ENCODE assay signal across 9 cellular contexts in genomic region chr4:120056249-120056648, GRCh38. TPM values are rescaled to one million over a fixed set of nuclear protein-coding genes. Genes with fewer than 3 reads are reported as not detected.
DNase-seq lines count a peak whose midpoint lies in the region; ATAC-seq, FAIRE-seq and TF ChIP-seq lines count a peak whose summit lies in the region.
"Had no signal": no experiment of that assay in that cellular context is flagged by ENCODE, and none has a peak within 500 bp of the region (broad histone marks: within the 10 kb centered on the region; RNA-seq: fewer than 3 reads in every experiment).

No MANE protein-coding gene starts in this region.

- ATAC-seq in IMR-90 (ENCODE audit: low read depth) (peak; percentile 71), HG03139 (IDR thresholded peaks at IDR 0.05; ENCODE audit: unreplicated experiment) (no peak)

- H3K36me3 Mint-ChIP-seq in mesothelial cell of epicardium, result peaks cover 7% of the 10 kb centered on the region

- TF ChIP-seq CTCF in IMR-90 (conservative IDR thresholded peaks at IDR 0.05; ENCODE audit: low read depth, low read length) (peak; percentile 55), astrocyte of the spinal cord (IDR thresholded peaks at IDR 0.05; ENCODE audit: low read depth, low read length) (peak; percentile 24), mesothelial cell of epicardium (IDR thresholded peaks at IDR 0.05; ENCODE audit: unreplicated experiment) (peak; percentile 41), brain microvascular endothelial cell (IDR thresholded peaks at IDR 0.05; ENCODE audit: low read depth, low read length, missing control alignments) (no peak)

- dilution Hi-C loops in IMR-90 (cut with HindIII; ENCODE audit: low sequenced_read_pairs, unreplicated experiment), result no loop called here

- peak; percentile 87 for FAIRE-seq in G401.6 (lab: Jason Lieb, UNC)

- POLR2A ChIA-PET in IMR-90 (lab: Charles Lee; ENCODE audit: unreplicated experiment), result interaction anchor here (1.1 kb wide), 1 partner anchor 432 kb away, joined by 6 read pairs; no protein-coding TSS in a partner anchor

- no peak overlapping the region for H4K5ac ChIP-seq in IMR-90 (ENCODE audit: low read depth, low read length)

- H2BK5ac ChIP-seq in IMR-90 (ENCODE audit: low read depth, low read length, poor library complexity, severe bottlenecking), result no peak overlapping the region

- H3K4me1 ChIP-seq in IMR-90 (ENCODE audit: control insufficient read depth, insufficient read depth, low read length), result peaks cover 7% of the 10 kb centered on the region

- H3K9me3 Mint-ChIP-seq in mesothelial cell of epicardium, result no peaks in the 10 kb centered on the region

- BruUV-seq in IMR-90 (replicated peaks; lab: Mats Ljungman, UMichigan), result no TSS peak

- no peak overlapping the region for H3K4me2 ChIP-seq in IMR-90 (ENCODE audit: low read depth, low read length)

- no peaks in the 10 kb centered on the region for H3K27me3 ChIP-seq in IMR-90 (ENCODE audit: control insufficient read depth, insufficient read depth, low read length)
- H3K27me3 ChIP-seq in brain microvascular endothelial cell (replicated peaks), result no peaks in the 10 kb centered on the region
- H3K27me3 ChIP-seq: neutrophil had no signal

- DNase-seq in IMR-90 (peak; percentile 70), astrocyte of the spinal cord (ENCODE audit: low read depth, low spot score) (peak; percentile 64), mesothelial cell of epicardium (ENCODE audit: low spot score in 2 of 2, unreplicated experiment in 2 of 2) (no peak), NCI-H1105 treated with DMSO at 0.1 percent for 48 hours (lab: John Stamatoyannopoulos, UW) (no peak), brain microvascular endothelial cell (no peak)
- no peak for DNase-seq in activated CD4-positive, CD25-positive, alpha-beta regulatory T cell treated with anti-CD3 and anti-CD28 coated beads, Interleukin-2, amount 50 U/mL, for 72 hours

- H3K4ac ChIP-seq in IMR-90 (ENCODE audit: low read depth, low read length), result no peak overlapping the region

- H3K4me3 Mint-ChIP-seq in mesothelial cell of epicardium, result no peak overlapping the region

- CTCF ChIA-PET in IMR-90 (lab: Yijun Ruan, JAX), result interaction anchor here (0.8 to 2.1 kb wide), 3 partner anchors 427 to 742 kb away, joined by 4 to 6 read pairs (median 5); partner anchors contain the start of gene PDE5A

- peaks cover 4% of the 10 kb centered on the region; the same call in 1 of the 2 replicates for H3K9me1 ChIP-seq in IMR-90 (ENCODE audit: insufficient read depth, low read length)

- TF ChIP-seq POLR2A in IMR-90 (IDR thresholded peaks at IDR 0.05; ENCODE audit: low read depth, low read length), result no peak

- in situ Hi-C loops in IMR-90 (cut with MboI; ENCODE audit: low sequenced_read_pairs) (loop anchor here (5.0 to 10.0 kb wide), 3 partner anchors 501 to 1074 kb away; a partner anchor contains a TSS), astrocyte of the spinal cord (cut with HindIII; ENCODE audit: low sequenced_read_pairs) (no loop called here), brain microvascular endothelial cell (cut with HindIII; ENCODE audit: low pct_ligation_motif_present, low sequenced_read_pairs) (no loop called here)

- H3K27ac ChIP-seq in IMR-90 (ENCODE audit: insufficient read depth, low read length) (no peak overlapping the region), brain microvascular endothelial cell (no peak overlapping the region)
- H3K27ac ChIP-seq: neutrophil had no signal

- peak; percentile 64 for TF ChIP-seq RAD21 in IMR-90 (IDR thresholded peaks at IDR 0.05; ENCODE audit: low read length)

- no peaks in the 10 kb centered on the region for H3K27me3 Mint-ChIP-seq in mesothelial cell of epicardium (ENCODE audit: low read depth)

- H3K27ac Mint-ChIP-seq in mesothelial cell of epicardium, result no peak overlapping the region

- H3K4me3 ChIP-seq in IMR-90 (ENCODE audit: insufficient read depth, low read depth, low read length), result no peak overlapping the region
- H3K4me3 ChIP-seq in astrocyte of the spinal cord (ENCODE audit: low read depth, low read length), result no peak overlapping the region
- no peak overlapping the region for H3K4me3 ChIP-seq in brain microvascular endothelial cell (ENCODE audit: low read depth, low read length)

- no peak overlapping the region; the same call in 1 of the 2 replicates for H2BK20ac ChIP-seq in IMR-90 (ENCODE audit: low read depth, low read length)

- no peak overlapping the region for H4K91ac ChIP-seq in IMR-90 (ENCODE audit: insufficient read depth, low read depth, low read length)

- no peak overlapping the region for H2AK9ac ChIP-seq in IMR-90 (replicated peaks; ENCODE audit: low read depth, low read length, poor library complexity)

- H3K4me1 Mint-ChIP-seq in mesothelial cell of epicardium, result peaks cover 25% of the 10 kb centered on the region

- H4K8ac ChIP-seq in IMR-90 (ENCODE audit: low read depth in 2 of 2, low read length in 2 of 2), result no peak overlapping the region; a peak in 1 of 4 replicates

- H3K23ac ChIP-seq in IMR-90 (ENCODE audit: low read depth, low read length), result 0 out of 2 replicates have a peak overlapping the region, but pooled peaks have one; percentile 3

- H3K9ac ChIP-seq in IMR-90 (ENCODE audit: low read depth, low read length), result no peak overlapping the region

- no peak overlapping the region for H3K14ac ChIP-seq in IMR-90 (replicated peaks; ENCODE audit: low read depth, low read length)

- no peaks in the 10 kb centered on the region for H3K36me3 ChIP-seq in IMR-90 (ENCODE audit: control insufficient read depth, insufficient read depth, low read length)
- no peaks in the 10 kb centered on the region for H3K36me3 ChIP-seq in brain microvascular endothelial cell (replicated peaks)
- H3K36me3 ChIP-seq: neutrophil had no signal

- no peaks in the 10 kb centered on the region for H3K9me3 ChIP-seq in IMR-90 (ENCODE audit: control insufficient read depth, insufficient read depth, low read length)
- H3K9me3 ChIP-seq: neutrophil had no signal

- H3K18ac ChIP-seq in IMR-90 (ENCODE audit: low read depth, low read length), result peak overlapping the region; percentile 72; the same call in 1 of the 2 replicates

- no peak overlapping the region for H2BK15ac ChIP-seq in IMR-90 (ENCODE audit: low read depth, low read length)

- intact Hi-C loops in IMR-90 (cut with micrococcal nuclease), result loop anchor here (1.0 to 10.0 kb wide), 4 partner anchors 501 to 1014 kb away; no protein-coding TSS in a partner anchor

- no peaks in the 10 kb centered on the region for H4K20me1 ChIP-seq in IMR-90 (ENCODE audit: insufficient read depth, low read length)

- H3K56ac ChIP-seq in IMR-90 (ENCODE audit: extremely low read depth, insufficient read depth, low read length), result no peak overlapping the region

- H2BK120ac ChIP-seq in IMR-90 (ENCODE audit: low read depth, low read length), result no peak overlapping the region

- H2AK5ac ChIP-seq in IMR-90 (ENCODE audit: low read depth, low read length), result no peak overlapping the region; the same call in 1 of the 2 replicates

- no peak overlapping the region for H2AFZ ChIP-seq in IMR-90 (replicated peaks; ENCODE audit: low read length, poor library complexity)

- peaks cover 13 to 25% of the 10 kb centered on the region in 2 experiments for H3K79me1 ChIP-seq in IMR-90 (ENCODE audit: low read depth in 1 of 2, low read length in 2 of 2)

TF ChIP-seq in IMR-90, 13 proteins besides CTCF, POLR2A, EP300 and RAD21:
- peak; percentile 54 for TF ChIP-seq SMC3 (IDR thresholded peaks at IDR 0.05; ENCODE audit: low read depth, low read length)
- TF ChIP-seq RFX5 (IDR thresholded peaks at IDR 0.05; ENCODE audit: low read depth, low read length), result no peak

RNA-seq across cellular contexts. Expression of gene MAD2L1, which starts 10.4 kb away (rescaled TPM):
- total RNA-seq in IMR-90 (2012; rRNA removed), result 13.6 and 32.2 TPM in 2 replicates
- 15.2 and 19.0 TPM in 2 replicates for polyA plus RNA-seq in IMR-90 (2012; rRNA removed)
- 1.3 and 2.1 TPM in 2 replicates for polyA plus RNA-seq in IMR-90 (2012; cell fraction: cytosol; rRNA removed)
- 0.81 and 3.5 TPM in 2 replicates for polyA plus RNA-seq in IMR-90 (2012; cell fraction: nucleus; rRNA removed; ENCODE audit: low replicate concordance)
- total RNA-seq in mesothelial cell of epicardium, result 16.6 to 20.1 TPM (median 18.9 TPM) in 3 replicates

Comparison
In these comparisons a context has a peak if more than half of its experiments do, and no peak if none do; other contexts are left out.
1. DNase-seq: peak in IMR-90 (single experiment) and astrocyte of the spinal cord (single experiment); none in mesothelial cell of epicardium (0 of 2), NCI-H1105 treated with DMSO at 0.1 percent for 48 hours (single experiment), activated CD4-positive, CD25-positive, alpha-beta regulatory T cell treated with anti-CD3 and anti-CD28 coated beads, Interleukin-2, amount 50 U/mL, for 72 hours (single experiment) and brain microvascular endothelial cell (single experiment).